ENCODE assay signal across 10 cellular contexts in the genomic region with DNA sequence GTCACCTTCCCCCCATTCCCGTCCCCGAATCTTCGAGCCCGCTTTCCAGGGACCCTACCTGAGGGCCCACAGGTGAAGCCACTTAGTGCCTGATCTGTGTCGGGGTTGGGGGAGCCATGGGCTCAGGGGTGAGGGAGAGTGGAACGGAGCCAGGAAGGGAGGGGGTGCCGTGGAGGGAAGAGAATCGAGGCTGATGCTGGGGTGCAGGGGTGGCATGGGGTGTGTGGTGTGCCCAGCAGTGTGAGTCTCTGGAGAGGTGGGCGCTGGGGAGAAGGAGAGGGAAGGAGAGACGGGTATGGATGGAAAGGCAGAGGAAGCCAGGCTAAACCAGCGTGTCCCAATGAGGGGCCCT. TPM values are rescaled to one million over a fixed set of nuclear protein-coding genes. Genes with fewer than 3 reads are reported as not detected.
DNase-seq lines count a peak whose midpoint lies in the region; ATAC-seq and TF ChIP-seq lines count a peak whose summit lies in the region.
"Had no signal": no experiment of that assay in that cellular context is flagged by ENCODE, and none has a peak within 500 bp of the region (broad histone marks: within the 10 kb centered on the region; RNA-seq: fewer than 3 reads in every experiment).

No MANE protein-coding gene starts in this region.

- TF ChIP-seq CTCF in CD8-positive, alpha-beta T cell (IDR thresholded peaks at IDR 0.05), result no peak

- H3K4me1 ChIP-seq in CD8-positive, alpha-beta T cell (ENCODE audit: insufficient read depth, low read length), result peaks cover 23% of the 10 kb centered on the region
- H3K4me1 ChIP-seq in iPS-20b (ENCODE audit: insufficient read depth, low read length), result peaks cover 16% of the 10 kb centered on the region; the same call in 1 of the 2 replicates
- H3K4me1 ChIP-seq in rectal smooth muscle tissue (ENCODE audit: control insufficient read depth, insufficient read depth, low read length), result peaks cover 3% of the 10 kb centered on the region
- H3K4me1 ChIP-seq in aorta (ENCODE audit: control insufficient read depth in 1 of 2, insufficient read depth in 2 of 2, low read length in 2 of 2), result no peaks in the 10 kb centered on the region

- H3K27ac ChIP-seq in CD8-positive, alpha-beta T cell (ENCODE audit: low read depth, low read length), result no peak overlapping the region
- H3K27ac ChIP-seq in iPS-20b (ENCODE audit: low read length), result peak overlapping the region; percentile 42
- no peak overlapping the region for H3K27ac ChIP-seq in rectal smooth muscle tissue (ENCODE audit: low read depth, low read length)
- H3K27ac ChIP-seq in aorta (ENCODE audit: low read depth in 1 of 2, low read length in 2 of 2), result no peak overlapping the region

- CTCF ChIA-PET in CD8-positive, alpha-beta T cell (lab: Charles Lee), result no interaction called here

- no peaks in the 10 kb centered on the region for H3K9me3 Mint-ChIP-seq in CD8-positive, alpha-beta T cell

- H3K27me3 ChIP-seq in CD8-positive, alpha-beta T cell (ENCODE audit: insufficient read depth, low read length), result no peaks in the 10 kb centered on the region
- H3K27me3 ChIP-seq in iPS-20b (ENCODE audit: insufficient read depth, low read length), result no peaks in the 10 kb centered on the region
- peaks cover 8% of the 10 kb centered on the region for H3K27me3 ChIP-seq in rectal smooth muscle tissue (ENCODE audit: control insufficient read depth, insufficient read depth, low read length)
- H3K27me3 ChIP-seq in aorta (ENCODE audit: control insufficient read depth in 1 of 2, insufficient read depth in 2 of 2, low read length in 1 of 2), result no peaks in the 10 kb centered on the region

- 21 to 29% methylated on average over 11 of the region's 11 CpGs for WGBS in aorta, 2 donors

- peaks cover 31% of the 10 kb centered on the region for H3K4me1 Mint-ChIP-seq in CD8-positive, alpha-beta T cell (ENCODE audit: low read depth)
- peaks cover 23% of the 10 kb centered on the region for H3K4me1 Mint-ChIP-seq in T-helper 17 cell

- H3K4me3 Mint-ChIP-seq in CD8-positive, alpha-beta T cell, result peak overlapping the region; percentile 82
- peak overlapping the region; percentile 92 for H3K4me3 Mint-ChIP-seq in T-helper 17 cell

- no peaks in the 10 kb centered on the region for H3K36me3 Mint-ChIP-seq in CD8-positive, alpha-beta T cell
- H3K36me3 Mint-ChIP-seq in T-helper 17 cell (ENCODE audit: low read depth), result no peaks in the 10 kb centered on the region

- no peaks in the 10 kb centered on the region for H3K36me3 ChIP-seq in CD8-positive, alpha-beta T cell (ENCODE audit: insufficient read depth, low read length)
- no peaks in the 10 kb centered on the region for H3K36me3 ChIP-seq in iPS-20b (ENCODE audit: insufficient read depth, low read depth, low read length)
- H3K36me3 ChIP-seq in rectal smooth muscle tissue (ENCODE audit: control insufficient read depth, insufficient read depth, low read length), result no peaks in the 10 kb centered on the region
- H3K36me3 ChIP-seq in aorta (ENCODE audit: control insufficient read depth in 1 of 2, insufficient read depth in 2 of 2, low read length in 1 of 2), result no peaks in the 10 kb centered on the region

- ATAC-seq in CD8-positive, alpha-beta T cell, result peak; percentile 48
- ATAC-seq in T-helper 17 cell, result peak; percentile 33
- ATAC-seq in HG02973 (IDR thresholded peaks at IDR 0.05; ENCODE audit: unreplicated experiment), result no peak
- ATAC-seq in GM21390 (IDR thresholded peaks at IDR 0.05; ENCODE audit: unreplicated experiment), result no peak
- ATAC-seq in aorta (ENCODE audit: low FRiP score), result no peak

- POLR2A ChIA-PET in CD8-positive, alpha-beta T cell (lab: Charles Lee), result no interaction called here

- H3K27me3 Mint-ChIP-seq in CD8-positive, alpha-beta T cell (ENCODE audit: low read depth), result no peaks in the 10 kb centered on the region
- peaks cover 6% of the 10 kb centered on the region for H3K27me3 Mint-ChIP-seq in T-helper 17 cell

- peak in 1 of 7 experiments; percentile 21 for DNase-seq in CD8-positive, alpha-beta T cell
- no peak for DNase-seq in T-helper 17 cell
- no peak for DNase-seq in NCI-H146 treated with DMSO at 0.1 percent for 48 hours (lab: John Stamatoyannopoulos, UW; ENCODE audit: unreplicated experiment)
- no peak for DNase-seq in aorta
- DNase-seq: DND-41 had no signal

- no peaks in the 10 kb centered on the region for H3K9me3 ChIP-seq in CD8-positive, alpha-beta T cell (ENCODE audit: low read length)
- no peaks in the 10 kb centered on the region for H3K9me3 ChIP-seq in T-helper 17 cell (ENCODE audit: control insufficient read depth, low read length, poor library complexity, severe bottlenecking)
- H3K9me3 ChIP-seq in iPS-20b (ENCODE audit: insufficient read depth, low read depth, low read length), result no peaks in the 10 kb centered on the region
- no peaks in the 10 kb centered on the region for H3K9me3 ChIP-seq in aorta (ENCODE audit: control insufficient read depth, low read length)

- peak overlapping the region; percentile 60 for H3K4me3 ChIP-seq in CD8-positive, alpha-beta T cell (ENCODE audit: low read depth, low read length)
- H3K4me3 ChIP-seq in iPS-20b (ENCODE audit: low read length) (peak overlapping the region; percentile 65; the same call in 1 of the 2 replicates), rectal smooth muscle tissue (ENCODE audit: low read length) (peak overlapping the region; percentile 14), aorta (ENCODE audit: low read length in 2 of 2) (no peak overlapping the region)

- H3K9ac ChIP-seq in iPS-20b (ENCODE audit: low read depth, low read length) (peak overlapping the region; percentile 70; the same call in 1 of the 2 replicates), rectal smooth muscle tissue (ENCODE audit: low read length) (no peak overlapping the region)

- no peak overlapping the region for H3K27ac Mint-ChIP-seq in CD8-positive, alpha-beta T cell
- H3K27ac Mint-ChIP-seq in T-helper 17 cell, result peak overlapping the region; percentile 88

- intact Hi-C loops in CD8-positive, alpha-beta T cell (cut with DNase I, micrococcal nuclease), result loop anchor here in 1 of 2 experiments (1.0 kb wide), 1 partner anchor 44 kb away; no protein-coding TSS in a partner anchor
- intact Hi-C loops in aorta (cut with DNase I), result no loop called here

RNA-seq across cellular contexts. Expression of a gene that starts 1.1 kb away (rescaled TPM):
- not detected for total RNA-seq in CD8-positive, alpha-beta T cell
- total RNA-seq in T-helper 17 cell, result under 1 TPM in 1 of 2 donors, not detected in 1; 0.89 TPM
- total RNA-seq in aorta, result 1 to 10 TPM in 1 of 2 donors, under 1 TPM in 1; 0.71 to 2.7 TPM
- not detected for polyA plus RNA-seq in aorta
- total RNA-seq: NCI-H460 had no signal

RNA-seq across cellular contexts. Expression of a gene that starts 10.2 kb away (rescaled TPM):
- total RNA-seq in CD8-positive, alpha-beta T cell, result 1 to 10 TPM; 1.9 to 2.3 TPM
- 1 to 10 TPM; 1.9 to 6.2 TPM for total RNA-seq in T-helper 17 cell
- 10 to 100 TPM; 11.9 to 21.4 TPM for total RNA-seq in aorta
- 10 to 100 TPM in 1 of 2 donors, 1 to 10 TPM in 1; 9.9 to 15.3 TPM for polyA plus RNA-seq in aorta

RNA-seq across cellular contexts. Expression of a gene that starts 40.3 kb away (rescaled TPM):
- 100 to 1,000 TPM; 207 to 221 TPM for total RNA-seq in CD8-positive, alpha-beta T cell
- total RNA-seq in T-helper 17 cell, result 100 to 1,000 TPM; 153 to 162 TPM
- 10 to 100 TPM; 65.7 to 92.7 TPM for total RNA-seq in aorta
- 10 to 100 TPM; 13.4 to 59.0 TPM for polyA plus RNA-seq in aorta

Comparison
In these comparisons a context has a peak if more than half of its experiments do, and no peak if none do; other contexts are left out.
1. ATAC-seq: peak in CD8-positive, alpha-beta T cell (single experiment) and T-helper 17 cell (single experiment); none in HG02973 (single experiment), GM21390 (single experiment) and aorta (single experiment).
2. H3K4me3 ChIP-seq: peak in CD8-positive, alpha-beta T cell (single experiment), iPS-20b (single experiment) and rectal smooth muscle tissue (single experiment); none in aorta (0 of 2).